In genomic region chr11:70433038-70433437, GRCh38 we compare ENCODE assay signal across 17 cellular contexts. TPM values are rescaled to one million over a fixed set of nuclear protein-coding genes. Genes with fewer than 3 reads are reported as not detected.
DNase-seq lines count a peak whose midpoint lies in the region; ATAC-seq and TF ChIP-seq lines count a peak whose summit lies in the region.
"Had no signal": no experiment of that assay in that cellular context is flagged by ENCODE, and none has a peak within 500 bp of the region (broad histone marks: within the 10 kb centered on the region; RNA-seq: fewer than 3 reads in every experiment).

No MANE protein-coding gene starts in this region.

- H3K4me1 ChIP-seq in BLaER1 treated with 17β-estradiol and CSF1 and Interleukin-3, amounts not matched to agents 10 nM and 100 nM, result peaks cover 56 to 90% (median 86%) of the 10 kb centered on the region in 10 experiments
- H3K4me1 ChIP-seq in OCI-LY3 (ENCODE audit: low read length), result peaks cover 59% of the 10 kb centered on the region
- H3K4me1 ChIP-seq: BE2C, HAP-1 had no signal

- peak overlapping the region in 3 of 11 experiments; percentile 9 to 21 (median 13); a peak in 3 of 22 replicates for H3K9ac ChIP-seq in BLaER1 treated with 17β-estradiol and CSF1 and Interleukin-3, amounts not matched to agents 10 nM and 100 nM
- H3K9ac ChIP-seq in OCI-LY3 (ENCODE audit: low read length), result peak overlapping the region; percentile 87; the same call in 1 of the 2 replicates
- H3K9ac ChIP-seq: GM23248 had no signal

- H3K79me2 ChIP-seq in OCI-LY3 (ENCODE audit: low read length), result peaks cover 8% of the 10 kb centered on the region

- peaks cover 18 to 100% (median 40%) of the 10 kb centered on the region in 11 experiments; a peak in 18 of 22 replicates for H3K27me3 ChIP-seq in BLaER1 treated with 17β-estradiol and CSF1 and Interleukin-3, amounts not matched to agents 10 nM and 100 nM
- no peaks in the 10 kb centered on the region for H3K27me3 ChIP-seq in OCI-LY3 (ENCODE audit: low read depth, low read length)
- H3K27me3 ChIP-seq: BE2C had no signal

- H3K36me3 ChIP-seq in BLaER1 treated with 17β-estradiol and CSF1 and Interleukin-3, amounts not matched to agents 10 nM and 100 nM, result no peaks in the 10 kb centered on the region
- peaks cover 49% of the 10 kb centered on the region for H3K36me3 ChIP-seq in OCI-LY3 (replicated peaks; ENCODE audit: low read depth, low read length)

- no peak overlapping the region for H2AFZ ChIP-seq in OCI-LY3 (ENCODE audit: low read depth, low read length)
- H2AFZ ChIP-seq: GM23248 had no signal

- TF ChIP-seq CTCF in OCI-LY3 (IDR thresholded peaks at IDR 0.05; ENCODE audit: low read depth, low read length) (no peak), chondrocyte (IDR thresholded peaks at IDR 0.05) (no peak)

- no peak overlapping the region for H3K4me3 ChIP-seq in BLaER1 treated with 17β-estradiol and CSF1 and Interleukin-3, amounts not matched to agents 10 nM and 100 nM
- H3K4me3 ChIP-seq in OCI-LY3 (ENCODE audit: low read length), result no peak overlapping the region
- H3K4me3 ChIP-seq: GM12878, GM23248, HAP-1 had no signal

- DNase-seq in chondrocyte (ENCODE audit: low spot score) (peak; percentile 85), posterior vena cava (ENCODE audit: low spot score) (peak; percentile 73), DMS79 (lab: John Stamatoyannopoulos, UW) (no peak)
- DNase-seq in activated naive CD4-positive, alpha-beta T cell treated with anti-CD3 and anti-CD28 coated beads, Interleukin-2, amount 10 ng/mL, durations not matched to agents 7 days and 5 days, result no peak
- DNase-seq: ACHN; BE2C; Calu3; CD4-positive, alpha-beta memory T cell; DND-41; EL; GM23248 had no signal

- no peaks in the 10 kb centered on the region for H3K9me3 Mint-ChIP-seq in chondrocyte (ENCODE audit: low read depth)
- H3K9me3 Mint-ChIP-seq in stimulated activated memory B cell treated with anti-CD40 and anti-IgM and Interleukin-4, amounts not matched to agents 10 μg/mL and 1 μg/mL and 100 μg/mL, for 72 hours, result peaks cover 2% of the 10 kb centered on the region
- no peaks in the 10 kb centered on the region for H3K9me3 Mint-ChIP-seq in activated naive CD4-positive, alpha-beta T cell treated with anti-CD3 and anti-CD28 coated beads, Interleukin-2, amount 10 ng/mL, durations not matched to agents 7 days and 5 days
- H3K9me3 Mint-ChIP-seq: CD4-positive, alpha-beta memory T cell had no signal

- H3K27ac ChIP-seq in BLaER1 treated with 17β-estradiol and CSF1 and Interleukin-3, amounts not matched to agents 10 nM and 100 nM, result peak overlapping the region in 1 of 11 experiments; percentile 1; a peak in 1 of 22 replicates
- H3K27ac ChIP-seq in OCI-LY3 (ENCODE audit: low read length), result peak overlapping the region; percentile 94
- H3K27ac ChIP-seq: GM23248 had no signal

- peak overlapping the region in 10 of 11 experiments; percentile 66 to 87 (median 74); a peak in 19 of 22 replicates for H3K4me2 ChIP-seq in BLaER1 treated with 17β-estradiol and CSF1 and Interleukin-3, amounts not matched to agents 10 nM and 100 nM
- H3K4me2 ChIP-seq in OCI-LY3 (ENCODE audit: low read length), result peak overlapping the region; percentile 73; the same call in 1 of the 2 replicates

- H4K20me1 ChIP-seq in BLaER1 treated with 17β-estradiol and CSF1 and Interleukin-3, amounts not matched to agents 10 nM and 100 nM, result peaks cover 0 to 93% (median 8%) of the 10 kb centered on the region in 11 experiments; a peak in 16 of 22 replicates
- no peaks in the 10 kb centered on the region for H4K20me1 ChIP-seq in OCI-LY3 (ENCODE audit: insufficient read depth, low read length)

- no peaks in the 10 kb centered on the region for H3K27me3 Mint-ChIP-seq in chondrocyte (ENCODE audit: low read depth)
- peaks cover 81% of the 10 kb centered on the region for H3K27me3 Mint-ChIP-seq in stimulated activated memory B cell treated with anti-CD40 and anti-IgM and Interleukin-4, amounts not matched to agents 10 μg/mL and 1 μg/mL and 100 μg/mL, for 72 hours
- peaks cover 4% of the 10 kb centered on the region for H3K27me3 Mint-ChIP-seq in activated naive CD4-positive, alpha-beta T cell treated with anti-CD3 and anti-CD28 coated beads, Interleukin-2, amount 10 ng/mL, durations not matched to agents 7 days and 5 days

- H3K27ac Mint-ChIP-seq in chondrocyte (ENCODE audit: unreplicated experiment), result no peak overlapping the region
- no peak overlapping the region for H3K27ac Mint-ChIP-seq in stimulated activated memory B cell treated with anti-CD40 and anti-IgM and Interleukin-4, amounts not matched to agents 10 μg/mL and 1 μg/mL and 100 μg/mL, for 72 hours
- H3K27ac Mint-ChIP-seq in activated naive CD4-positive, alpha-beta T cell treated with anti-CD3 and anti-CD28 coated beads, Interleukin-2, amount 10 ng/mL, durations not matched to agents 7 days and 5 days, result no peak overlapping the region
- H3K27ac Mint-ChIP-seq: CD4-positive, alpha-beta memory T cell had no signal

- no peak overlapping the region for H3K4me3 Mint-ChIP-seq in chondrocyte (ENCODE audit: unreplicated experiment)
- H3K4me3 Mint-ChIP-seq in stimulated activated memory B cell treated with anti-CD40 and anti-IgM and Interleukin-4, amounts not matched to agents 10 μg/mL and 1 μg/mL and 100 μg/mL, for 72 hours, result no peak overlapping the region
- H3K4me3 Mint-ChIP-seq in activated naive CD4-positive, alpha-beta T cell treated with anti-CD3 and anti-CD28 coated beads, Interleukin-2, amount 10 ng/mL, durations not matched to agents 7 days and 5 days, result no peak overlapping the region
- H3K4me3 Mint-ChIP-seq: CD4-positive, alpha-beta memory T cell had no signal

- H3K9me3 ChIP-seq in BLaER1 treated with 17β-estradiol and CSF1 and Interleukin-3, amounts not matched to agents 10 nM and 100 nM (replicated peaks in 1 of 11), result no peaks in the 10 kb centered on the region
- 0 out of 2 replicates have a peak, but pooled peaks cover 5% of the 10 kb centered on the region for H3K9me3 ChIP-seq in OCI-LY3 (ENCODE audit: insufficient read depth, low read length)
- H3K9me3 ChIP-seq: BE2C, HAP-1 had no signal

- CTCF ChIA-PET in activated naive CD4-positive, alpha-beta T cell treated with anti-CD3 and anti-CD28 coated beads, Interleukin-2, amount 10 ng/mL, durations not matched to agents 7 days and 5 days (lab: Charles Lee), result no interaction called here

- ATAC-seq in stimulated activated memory B cell treated with anti-CD40 and anti-IgM and Interleukin-4, amounts not matched to agents 10 μg/mL and 1 μg/mL and 100 μg/mL, for 72 hours, result no peak
- ATAC-seq: GM12878 had no signal

- H3K36me3 Mint-ChIP-seq in chondrocyte (ENCODE audit: low read depth), result peaks cover 46% of the 10 kb centered on the region
- peaks cover 2% of the 10 kb centered on the region for H3K36me3 Mint-ChIP-seq in stimulated activated memory B cell treated with anti-CD40 and anti-IgM and Interleukin-4, amounts not matched to agents 10 μg/mL and 1 μg/mL and 100 μg/mL, for 72 hours
- H3K36me3 Mint-ChIP-seq in activated naive CD4-positive, alpha-beta T cell treated with anti-CD3 and anti-CD28 coated beads, Interleukin-2, amount 10 ng/mL, durations not matched to agents 7 days and 5 days, result no peaks in the 10 kb centered on the region
- H3K36me3 Mint-ChIP-seq: CD14-positive monocyte; CD4-positive, alpha-beta memory T cell had no signal

- H3K4me1 Mint-ChIP-seq in chondrocyte (ENCODE audit: low read depth), result peaks cover 2% of the 10 kb centered on the region
- H3K4me1 Mint-ChIP-seq in stimulated activated memory B cell treated with anti-CD40 and anti-IgM and Interleukin-4, amounts not matched to agents 10 μg/mL and 1 μg/mL and 100 μg/mL, for 72 hours, result peaks cover 20% of the 10 kb centered on the region
- H3K4me1 Mint-ChIP-seq in activated naive CD4-positive, alpha-beta T cell treated with anti-CD3 and anti-CD28 coated beads, Interleukin-2, amount 10 ng/mL, durations not matched to agents 7 days and 5 days, result no peaks in the 10 kb centered on the region
- H3K4me1 Mint-ChIP-seq: CD14-positive monocyte; CD4-positive, alpha-beta memory T cell had no signal

- intact Hi-C loops in posterior vena cava (cut with DNase I), result no loop called here

RNA-seq across cellular contexts. Expression of gene CTTN, which starts 34.7 kb away (rescaled TPM):
- total RNA-seq in chondrocyte, result 290 to 314 TPM (median 307 TPM) in 3 replicates
- 100 to 1,000 TPM; 192 to 195 TPM for total RNA-seq in posterior vena cava

Comparison
In these comparisons a context has a peak if more than half of its experiments do, and no peak if none do; other contexts are left out.
1. DNase-seq: peak in chondrocyte (single experiment) and posterior vena cava (single experiment); none in DMS79 (single experiment) and activated naive CD4-positive, alpha-beta T cell treated with anti-CD3 and anti-CD28 coated beads, Interleukin-2, amount 10 ng/mL, durations not matched to agents 7 days and 5 days (single experiment).